ENCODE assay signal across 11 cellular contexts in the genomic region with DNA sequence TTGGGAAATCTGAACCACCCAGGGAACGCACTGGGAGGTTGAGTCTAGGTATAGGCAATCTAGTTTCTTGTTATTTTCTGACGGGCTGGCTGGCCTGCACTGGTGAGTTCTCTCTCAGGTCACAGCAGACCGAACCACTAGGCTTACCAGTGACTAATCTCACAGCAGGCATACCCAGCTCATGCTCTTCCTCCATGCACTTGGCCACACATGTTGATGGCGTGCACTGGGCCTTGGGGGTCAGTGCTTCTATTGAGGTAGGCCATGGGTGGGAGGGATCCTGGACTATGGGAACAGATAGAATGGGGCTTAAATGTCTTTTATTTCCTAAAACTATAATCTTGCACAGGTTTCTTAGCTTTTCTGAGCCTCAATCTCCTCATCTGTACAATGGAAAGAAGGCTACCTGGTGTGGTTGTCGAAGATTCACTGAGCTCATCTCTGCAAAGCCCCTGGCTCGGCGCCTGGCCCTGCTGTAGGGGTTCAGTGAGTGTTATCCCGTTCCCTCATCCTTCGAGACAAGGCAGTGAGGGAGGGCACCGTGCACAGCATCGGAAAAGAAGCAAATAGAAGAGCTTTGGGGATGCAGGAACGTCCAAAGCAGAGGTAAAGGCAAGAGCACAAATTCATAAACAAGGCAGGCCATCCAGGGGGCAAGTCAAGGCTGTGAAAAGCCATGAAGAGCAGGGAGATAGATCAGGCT. TPM values are rescaled to one million over a fixed set of nuclear protein-coding genes. Genes with fewer than 3 reads are reported as not detected.
DNase-seq lines count a peak whose midpoint lies in the region; ATAC-seq, FAIRE-seq and TF ChIP-seq lines count a peak whose summit lies in the region.
"Had no signal": no experiment of that assay in that cellular context is flagged by ENCODE, and none has a peak within 500 bp of the region (broad histone marks: within the 10 kb centered on the region; RNA-seq: fewer than 3 reads in every experiment).

No MANE protein-coding gene starts in this region.

- DNase-seq in H54 (ENCODE audit: insufficient read length, low spot score) (peak; percentile 75), SJSA1 (ENCODE audit: low read depth in 1 of 2, low spot score in 2 of 2) (peak in 1 of 2 experiments; percentile 97), endothelial cell (ENCODE audit: low spot score) (no peak), renal cortical epithelial cell (ENCODE audit: low read depth) (peak; percentile 44), SIG-M5 (lab: John Stamatoyannopoulos, UW) (no peak), HT-29 (ENCODE audit: low spot score) (no peak)
- DNase-seq: DMS79 treated with DMSO at 0.1 percent for 48 hours, NCI-H1105 had no signal

- no peak for FAIRE-seq in H54 (lab: Jason Lieb, UNC)
- FAIRE-seq: islet of Langerhans had no signal

- H3K4me1 ChIP-seq in SJSA1 (replicated peaks) = peaks cover 46% of the 10 kb centered on the region

- peak overlapping the region; percentile 15 for H3K4me3 ChIP-seq in SJSA1

- TF ChIP-seq CTCF in endothelial cell (IDR thresholded peaks at IDR 0.05; ENCODE audit: unreplicated experiment) = no peak

- H3K27me3 Mint-ChIP-seq in endothelial cell (ENCODE audit: unreplicated experiment) = peaks cover 17% of the 10 kb centered on the region

- H3K36me3 Mint-ChIP-seq in endothelial cell (ENCODE audit: low read depth, unreplicated experiment) = peaks cover 12% of the 10 kb centered on the region

- H3K27me3 ChIP-seq in SJSA1 (replicated peaks) = no peaks in the 10 kb centered on the region
- H3K27me3 ChIP-seq: esophagus muscularis mucosa had no signal

- peak overlapping the region; percentile 2 for H3K4me3 Mint-ChIP-seq in endothelial cell (ENCODE audit: unreplicated experiment)

- H3K9me3 ChIP-seq in SJSA1 (replicated peaks) = no peaks in the 10 kb centered on the region
- H3K9me3 ChIP-seq: esophagus muscularis mucosa had no signal

- no peaks in the 10 kb centered on the region for H3K36me3 ChIP-seq in SJSA1
- H3K36me3 ChIP-seq: esophagus muscularis mucosa had no signal

- no peaks in the 10 kb centered on the region for H3K9me3 Mint-ChIP-seq in endothelial cell (ENCODE audit: unreplicated experiment)

- TF ChIP-seq POLR2A in H54 (IDR thresholded peaks at IDR 0.05; ENCODE audit: low read depth, low read length) = no peak

- H3K4me1 Mint-ChIP-seq in endothelial cell (ENCODE audit: unreplicated experiment) = peaks cover 21% of the 10 kb centered on the region

- H3K27ac ChIP-seq in SJSA1 = peak overlapping the region; percentile 94

- H3K27ac Mint-ChIP-seq in endothelial cell (ENCODE audit: unreplicated experiment) = no peak overlapping the region

- ATAC-seq in HG02642 (IDR thresholded peaks at IDR 0.05; ENCODE audit: poor library complexity, unreplicated experiment) = no peak

RNA-seq across cellular contexts. Expression of a gene that starts 41.3 kb away (rescaled TPM):
- total RNA-seq in SJSA1 (2014; rRNA removed; shearing (Covaris generic)) = 54.3 and 78.8 TPM in 2 replicates
- total RNA-seq in endothelial cell (ENCODE audit: unreplicated experiment) = 39.5 TPM
- total RNA-seq in renal cortical epithelial cell = 44.0 and 63.9 TPM in 2 replicates
- total RNA-seq in HT-29 (2014; rRNA removed; shearing (Covaris generic)) = 32.4 and 36.6 TPM in 2 replicates

Comparison
In these comparisons a context has a peak if more than half of its experiments do, and no peak if none do; other contexts are left out.
1. DNase-seq: peak in H54 (single experiment) and renal cortical epithelial cell (single experiment); none in endothelial cell (single experiment), SIG-M5 (single experiment) and HT-29 (single experiment).